8 cellular contexts compared by ENCODE assay signal in genomic region chr11:66843776-66844495, GRCh38. TPM values are rescaled to one million over a fixed set of nuclear protein-coding genes. Genes with fewer than 3 reads are reported as not detected.
DNase-seq lines count a peak whose midpoint lies in the region; ATAC-seq and TF ChIP-seq lines count a peak whose summit lies in the region.

No MANE protein-coding gene starts in this region.

- H3K9me3 ChIP-seq in gastroesophageal sphincter = no peaks in the 10 kb centered on the region

- H3K4me3 ChIP-seq in GM23338 (peak overlapping the region; percentile 94), gastroesophageal sphincter (peak overlapping the region; percentile 80 to 93), skin epidermis (peak overlapping the region; percentile 78 to 95 (median 91))

- no peak for TF ChIP-seq POLR2A in gastroesophageal sphincter (IDR thresholded peaks at IDR 0.05)

- H3K9me2 ChIP-seq in GM23338 (ENCODE audit: insufficient read depth) = no peaks in the 10 kb centered on the region

- CTCF ChIA-PET in T-cell (lab: Charles Lee) = interaction anchor here in 1 of 2 donors (0.6 to 1.4 kb wide), 3 partner anchors 167 to 260 kb away, joined by 3 read pairs; partner anchors contain the start of gene RBM4B

- H3K36me3 Mint-ChIP-seq in GM23338 (ENCODE audit: low read depth) (peaks cover 18% of the 10 kb centered on the region), T-cell (peaks cover 10% of the 10 kb centered on the region)

- H3K4me2 ChIP-seq in GM23338 = peak overlapping the region; percentile 98

- H3K27ac ChIP-seq in GM23338 (ENCODE audit: low read depth) = peak overlapping the region; percentile 50; the same call in 1 of the 2 replicates
- peak overlapping the region; percentile 97 to 99 (median 98) for H3K27ac ChIP-seq in gastroesophageal sphincter
- peak overlapping the region; percentile 83 to 100 (median 99) for H3K27ac ChIP-seq in skin epidermis

- peaks cover 29% of the 10 kb centered on the region for H3K79me2 ChIP-seq in GM23338 (replicated peaks; ENCODE audit: insufficient read depth)

- peak overlapping the region; percentile 84 for H3K4me3 Mint-ChIP-seq in GM23338
- H3K4me3 Mint-ChIP-seq in T-cell = peak overlapping the region; percentile 86 to 98 (median 94)

- TF ChIP-seq CTCF in GM23338 (conservative IDR thresholded peaks at IDR 0.05; ENCODE audit: low read depth in 2 of 2) (no peak), gastroesophageal sphincter (IDR thresholded peaks at IDR 0.05) (no peak), GM10266 (IDR thresholded peaks at IDR 0.05; ENCODE audit: control insufficient read depth, insufficient read depth, low read depth, missing control alignments) (no peak)

- H2AFZ ChIP-seq in GM23338 = peak overlapping the region; percentile 69; the same call in 1 of the 2 replicates

- H3K4me1 Mint-ChIP-seq in GM23338 (peaks cover 10% of the 10 kb centered on the region), T-cell (peaks cover 41 to 54% (median 50%) of the 10 kb centered on the region in 3 donors)

- H4K20me1 ChIP-seq in GM23338 (replicated peaks; ENCODE audit: insufficient read depth) = peaks cover 17% of the 10 kb centered on the region

- 0 out of 2 replicates have a peak, but pooled peaks cover 7% of the 10 kb centered on the region for H3F3A ChIP-seq in GM23338 (replicated peaks; ENCODE audit: low read depth)

- H3K4me1 ChIP-seq in GM23338 (ENCODE audit: insufficient read depth) (peaks cover 9% of the 10 kb centered on the region), gastroesophageal sphincter (peaks cover 3 to 54% (median 20%) of the 10 kb centered on the region in 3 donors)

- H3K27me3 ChIP-seq in GM23338 (ENCODE audit: insufficient read depth) (no peaks in the 10 kb centered on the region), gastroesophageal sphincter (no peaks in the 10 kb centered on the region)

- POLR2A ChIA-PET in T-cell (lab: Charles Lee) = interaction anchor here in 1 of 2 donors (0.6 kb wide), 1 partner anchor 143 kb away, joined by 3 read pairs; no protein-coding TSS in a partner anchor

- no peak for DNase-seq in GM23338 (ENCODE audit: low spot score)
- no peak for DNase-seq in T-cell
- no peak for DNase-seq in NCI-H2227 (lab: John Stamatoyannopoulos, UW; ENCODE audit: unreplicated experiment)
- no peak for DNase-seq in NOMO-1 treated with dmso at 0.1 percent for 144 hours (lab: John Stamatoyannopoulos, UW; ENCODE audit: unreplicated experiment)
- no peak for DNase-seq in GM10266 (ENCODE audit: extremely low spot score)

- H3K27ac Mint-ChIP-seq in GM23338 (peak overlapping the region; percentile 96), T-cell (peak overlapping the region; percentile 83 to 90)

- 12 to 29% methylated on average over 4 to 9 of the region's 16 CpGs for WGBS in gastroesophageal sphincter (ENCODE audit: low coverage in 1 of 2), 2 donors

- H3K27me3 Mint-ChIP-seq in GM23338 (ENCODE audit: insufficient read depth, low read depth, poor library complexity) (peaks cover 5% of the 10 kb centered on the region), T-cell (no peaks in the 10 kb centered on the region)

- H3K36me3 ChIP-seq in GM23338 (ENCODE audit: insufficient read depth) = no peaks in the 10 kb centered on the region; the same call in 1 of the 2 replicates
- H3K36me3 ChIP-seq in gastroesophageal sphincter = peaks cover 0 to 50% of the 10 kb centered on the region in 2 donors

- no peaks in the 10 kb centered on the region; the same call in 2 of the 3 replicates for H3K9me3 Mint-ChIP-seq in GM23338
- H3K9me3 Mint-ChIP-seq in T-cell = no peaks in the 10 kb centered on the region

- no peak for ATAC-seq in GM23338
- ATAC-seq in T-cell (replicated peaks in 1 of 4) = no peak
- ATAC-seq in gastroesophageal sphincter = no peak
- ATAC-seq in GM18909 (IDR thresholded peaks at IDR 0.05; ENCODE audit: poor library complexity, unreplicated experiment) = no peak

- TF ChIP-seq EP300 in gastroesophageal sphincter (IDR thresholded peaks at IDR 0.05) = no peak

TF ChIP-seq in GM23338, 12 proteins besides CTCF, POLR2A, EP300 and RAD21 (continues in another document):
- TF ChIP-seq EZH2 (IDR thresholded peaks at IDR 0.05; ENCODE audit: low read depth, unreplicated experiment) (no peak), NANOG (IDR thresholded peaks at IDR 0.05; ENCODE audit: borderline replicate concordance) (no peak), POLR2AphosphoS5 (IDR thresholded peaks at IDR 0.05; ENCODE audit: low read depth) (no peak), STAT1 (IDR thresholded peaks at IDR 0.05; ENCODE audit: unreplicated experiment) (no peak), CREB1 (CRISPR knock-in tag; IDR thresholded peaks at IDR 0.05; ENCODE audit: low read depth) (no peak), ETS1 (IDR thresholded peaks at IDR 0.05) (no peak), EZH2phosphoT487 (IDR thresholded peaks at IDR 0.05; ENCODE audit: unreplicated experiment) (no peak), ZNF331 (CRISPR knock-in tag; IDR thresholded peaks at IDR 0.05; ENCODE audit: low read depth) (no peak)
- TF ChIP-seq, protein P1, sequence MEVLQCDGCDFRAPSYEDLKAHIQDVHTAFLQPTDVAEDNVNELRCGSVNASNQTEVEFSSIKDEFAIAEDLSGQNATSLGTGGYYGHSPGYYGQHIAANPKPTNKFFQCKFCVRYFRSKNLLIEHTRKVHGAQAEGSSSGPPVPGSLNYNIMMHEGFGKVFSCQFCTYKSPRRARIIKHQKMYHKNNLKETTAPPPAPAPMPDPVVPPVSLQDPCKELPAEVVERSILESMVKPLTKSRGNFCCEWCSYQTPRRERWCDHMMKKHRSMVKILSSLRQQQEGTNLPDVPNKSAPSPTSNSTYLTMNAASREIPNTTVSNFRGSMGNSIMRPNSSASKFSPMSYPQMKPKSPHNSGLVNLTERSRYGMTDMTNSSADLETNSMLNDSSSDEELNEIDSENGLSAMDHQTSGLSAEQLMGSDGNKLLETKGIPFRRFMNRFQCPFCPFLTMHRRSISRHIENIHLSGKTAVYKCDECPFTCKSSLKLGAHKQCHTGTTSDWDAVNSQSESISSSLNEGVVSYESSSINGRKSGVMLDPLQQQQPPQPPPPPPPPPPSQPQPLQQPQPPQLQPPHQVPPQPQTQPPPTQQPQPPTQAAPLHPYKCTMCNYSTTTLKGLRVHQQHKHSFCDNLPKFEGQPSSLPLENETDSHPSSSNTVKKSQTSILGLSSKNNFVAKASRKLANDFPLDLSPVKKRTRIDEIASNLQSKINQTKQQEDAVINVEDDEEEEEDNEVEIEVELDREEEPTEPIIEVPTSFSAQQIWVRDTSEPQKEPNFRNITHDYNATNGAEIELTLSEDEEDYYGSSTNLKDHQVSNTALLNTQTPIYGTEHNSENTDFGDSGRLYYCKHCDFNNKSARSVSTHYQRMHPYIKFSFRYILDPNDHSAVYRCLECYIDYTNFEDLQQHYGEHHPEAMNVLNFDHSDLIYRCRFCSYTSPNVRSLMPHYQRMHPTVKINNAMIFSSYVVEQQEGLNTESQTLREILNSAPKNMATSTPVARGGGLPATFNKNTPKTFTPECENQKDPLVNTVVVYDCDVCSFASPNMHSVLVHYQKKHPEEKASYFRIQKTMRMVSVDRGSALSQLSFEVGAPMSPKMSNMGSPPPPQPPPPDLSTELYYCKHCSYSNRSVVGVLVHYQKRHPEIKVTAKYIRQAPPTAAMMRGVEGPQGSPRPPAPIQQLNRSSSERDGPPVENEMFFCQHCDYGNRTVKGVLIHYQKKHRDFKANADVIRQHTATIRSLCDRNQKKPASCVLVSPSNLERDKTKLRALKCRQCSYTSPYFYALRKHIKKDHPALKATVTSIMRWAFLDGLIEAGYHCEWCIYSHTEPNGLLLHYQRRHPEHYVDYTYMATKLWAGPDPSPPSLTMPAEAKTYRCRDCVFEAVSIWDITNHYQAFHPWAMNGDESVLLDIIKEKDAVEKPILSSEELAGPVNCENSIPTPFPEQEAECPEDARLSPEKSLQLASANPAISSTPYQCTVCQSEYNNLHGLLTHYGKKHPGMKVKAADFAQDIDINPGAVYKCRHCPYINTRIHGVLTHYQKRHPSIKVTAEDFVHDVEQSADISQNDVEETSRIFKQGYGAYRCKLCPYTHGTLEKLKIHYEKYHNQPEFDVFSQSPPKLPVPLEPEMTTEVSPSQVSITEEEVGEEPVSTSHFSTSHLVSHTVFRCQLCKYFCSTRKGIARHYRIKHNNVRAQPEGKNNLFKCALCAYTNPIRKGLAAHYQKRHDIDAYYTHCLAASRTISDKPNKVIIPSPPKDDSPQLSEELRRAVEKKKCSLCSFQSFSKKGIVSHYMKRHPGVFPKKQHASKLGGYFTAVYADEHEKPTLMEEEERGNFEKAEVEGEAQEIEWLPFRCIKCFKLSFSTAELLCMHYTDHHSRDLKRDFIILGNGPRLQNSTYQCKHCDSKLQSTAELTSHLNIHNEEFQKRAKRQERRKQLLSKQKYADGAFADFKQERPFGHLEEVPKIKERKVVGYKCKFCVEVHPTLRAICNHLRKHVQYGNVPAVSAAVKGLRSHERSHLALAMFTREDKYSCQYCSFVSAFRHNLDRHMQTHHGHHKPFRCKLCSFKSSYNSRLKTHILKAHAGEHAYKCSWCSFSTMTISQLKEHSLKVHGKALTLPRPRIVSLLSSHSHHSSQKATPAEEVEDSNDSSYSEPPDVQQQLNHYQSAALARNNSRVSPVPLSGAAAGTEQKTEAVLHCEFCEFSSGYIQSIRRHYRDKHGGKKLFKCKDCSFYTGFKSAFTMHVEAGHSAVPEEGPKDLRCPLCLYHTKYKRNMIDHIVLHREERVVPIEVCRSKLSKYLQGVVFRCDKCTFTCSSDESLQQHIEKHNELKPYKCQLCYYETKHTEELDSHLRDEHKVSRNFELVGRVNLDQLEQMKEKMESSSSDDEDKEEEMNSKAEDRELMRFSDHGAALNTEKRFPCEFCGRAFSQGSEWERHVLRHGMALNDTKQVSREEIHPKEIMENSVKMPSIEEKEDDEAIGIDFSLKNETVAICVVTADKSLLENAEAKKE (CRISPR knock-in tag; IDR thresholded peaks at IDR 0.05) = no peak

RNA-seq across cellular contexts. Expression of gene RCE1, which starts 0.7 kb away (rescaled TPM):
- total RNA-seq in GM23338 (2014; rRNA removed; shearing (Covaris generic)) = 44.7 and 55.1 TPM in 2 replicates
- polyA plus RNA-seq in GM23338 (2016; fragmentation: Nextera tagmentation; extraction: Ambion mirVana) = 27.7 and 27.8 TPM in 2 replicates
- total RNA-seq in T-cell (10 to 100 TPM; 27.2 to 42.9 (median 34.1) TPM), gastroesophageal sphincter (10 to 100 TPM in 3 of 4 donors, 1 to 10 TPM in 1; 9.5 to 14.8 (median 11.7) TPM)

RNA-seq across cellular contexts. Expression of gene LRFN4, which starts 12.9 kb away (rescaled TPM):
- total RNA-seq in GM23338 (2014; rRNA removed; shearing (Covaris generic)) = 56.7 and 63.5 TPM in 2 replicates
- polyA plus RNA-seq in GM23338 (2016; fragmentation: Nextera tagmentation; extraction: Ambion mirVana) = 9.8 and 11.1 TPM in 2 replicates
- 10 to 100 TPM in 1 of 5 donors, 1 to 10 TPM in 4; 1.5 to 12.9 (median 6.7) TPM for total RNA-seq in T-cell
- 10 to 100 TPM in 2 of 4 donors, 1 to 10 TPM in 2; 7.1 to 17.5 (median 9.2) TPM for total RNA-seq in gastroesophageal sphincter
